In the genomic region with DNA sequence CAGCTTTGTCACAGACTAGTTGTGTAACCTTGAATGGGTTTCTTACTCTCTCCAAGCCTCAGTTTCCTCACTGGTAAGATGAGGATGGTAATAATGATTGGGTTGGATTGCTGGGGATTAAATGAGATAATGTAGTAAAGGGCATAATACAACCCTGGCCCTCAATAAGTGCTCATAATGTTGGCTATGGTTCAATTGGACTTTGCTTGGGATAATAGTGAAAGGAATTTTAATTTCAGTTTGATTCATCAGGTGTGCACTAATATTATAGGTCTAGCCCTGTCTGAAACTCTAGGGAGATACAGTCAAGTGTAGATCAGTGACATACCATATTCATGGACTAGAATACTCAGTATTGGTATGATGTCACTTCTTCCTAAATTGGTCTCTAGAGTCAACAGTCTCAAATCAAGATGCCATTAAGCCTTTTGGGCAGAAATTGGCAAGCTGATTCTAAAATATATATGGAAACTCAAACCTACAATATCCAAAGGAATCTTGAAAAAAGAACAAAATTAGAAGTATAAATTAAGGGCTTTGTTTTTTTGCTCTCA, we compare ENCODE assay signal across 27 cellular contexts.
DNase-seq lines count a peak whose midpoint lies in the region; ATAC-seq, FAIRE-seq and TF ChIP-seq lines count a peak whose summit lies in the region.
"Had no signal": no experiment of that assay in that cellular context is flagged by ENCODE, and none has a peak within 500 bp of the region (broad histone marks: within the 10 kb centered on the region; RNA-seq: fewer than 3 reads in every experiment).

No MANE protein-coding gene starts in this region.

- H2BK5ac ChIP-seq in trophoblast cell (ENCODE audit: low read depth, low read length, poor library complexity): peak overlapping the region; percentile 37

- H3K27ac Mint-ChIP-seq in activated naive CD8-positive, alpha-beta T cell treated with anti-CD3 and anti-CD28 coated beads, Interleukin-2, amount 50 U/mL, for 24 hours: no peak overlapping the region
- no peak overlapping the region for H3K27ac Mint-ChIP-seq in progenitor cell of endocrine pancreas
- H3K27ac Mint-ChIP-seq: activated T-cell treated with anti-CD3 and anti-CD28 coated beads, Interleukin-2, amount 50 U/mL, for 72 hours; CD8-positive, alpha-beta T cell; nephron progenitor cell had no signal

- no peaks in the 10 kb centered on the region for H3K36me3 Mint-ChIP-seq in activated naive CD8-positive, alpha-beta T cell treated with anti-CD3 and anti-CD28 coated beads, Interleukin-2, amount 50 U/mL, for 24 hours (ENCODE audit: low read depth)
- peaks cover 8% of the 10 kb centered on the region for H3K36me3 Mint-ChIP-seq in progenitor cell of endocrine pancreas (ENCODE audit: insufficient read depth)
- H3K36me3 Mint-ChIP-seq: CD8-positive, alpha-beta T cell had no signal

- H3K18ac ChIP-seq in trophoblast cell (ENCODE audit: low read length): no peak overlapping the region

- TF ChIP-seq EP300 in upper lobe of left lung (IDR thresholded peaks at IDR 0.05): no peak

- intact Hi-C loops in left cardiac atrium (cut with DNase I): no loop called here

- ATAC-seq in left cardiac atrium (no peak), upper lobe of left lung (ENCODE audit: low FRiP score in 2 of 2) (no peak), HG03095 (IDR thresholded peaks at IDR 0.05; ENCODE audit: unreplicated experiment) (no peak)
- ATAC-seq in activated naive CD8-positive, alpha-beta T cell treated with anti-CD3 and anti-CD28 coated beads, Interleukin-2, amount 50 U/mL, for 24 hours: no peak
- ATAC-seq: A549; activated T-cell treated with anti-CD3 and anti-CD28 coated beads, Interleukin-2, amount 50 U/mL, for 72 hours; CD8-positive, alpha-beta T cell; foreskin keratinocyte; Panc1 had no signal

- H3K9me1 ChIP-seq in keratinocyte (ENCODE audit: control insufficient read depth, extremely low read depth, insufficient read depth, low read length): no peaks in the 10 kb centered on the region

- no peak overlapping the region for H4K91ac ChIP-seq in trophoblast cell (ENCODE audit: low read depth, low read length)

- H3K27me3 ChIP-seq in right atrium auricular region (no peaks in the 10 kb centered on the region), keratinocyte (ENCODE audit: control insufficient read depth, extremely low read depth, insufficient read depth, low read length) (no peaks in the 10 kb centered on the region), trophoblast cell (ENCODE audit: insufficient read depth, low read length) (no peaks in the 10 kb centered on the region), upper lobe of left lung (no peaks in the 10 kb centered on the region)
- H3K27me3 ChIP-seq: esophagus muscularis mucosa, foreskin keratinocyte, SJSA1 had no signal

- no peaks in the 10 kb centered on the region for H4K20me1 ChIP-seq in keratinocyte (ENCODE audit: control insufficient read depth, extremely low read depth, insufficient read depth, low read length)

- dilution Hi-C loops in keratinocyte (cut with MboI; ENCODE audit: extremely low pct_ligation_motif_present, low sequenced_read_pairs): no loop called here

- no peak overlapping the region for H3K4me3 Mint-ChIP-seq in activated naive CD8-positive, alpha-beta T cell treated with anti-CD3 and anti-CD28 coated beads, Interleukin-2, amount 50 U/mL, for 24 hours
- no peak overlapping the region for H3K4me3 Mint-ChIP-seq in progenitor cell of endocrine pancreas (ENCODE audit: low read depth)
- H3K4me3 Mint-ChIP-seq: activated T-cell treated with anti-CD3 and anti-CD28 coated beads, Interleukin-2, amount 50 U/mL, for 72 hours; CD8-positive, alpha-beta T cell; nephron progenitor cell had no signal

- H3K14ac ChIP-seq in trophoblast cell (ENCODE audit: low read length): no peak overlapping the region

- no peak overlapping the region for H2BK12ac ChIP-seq in trophoblast cell (ENCODE audit: low read length)

- DNase-seq in right atrium auricular region (ENCODE audit: low spot score) (no peak), left cardiac atrium (no peak), keratinocyte (ENCODE audit: low read depth, low spot score) (no peak), trophoblast cell (no peak), upper lobe of left lung (no peak), progenitor cell of endocrine pancreas (ENCODE audit: low spot score, unreplicated experiment) (no peak)
- DNase-seq in activated naive CD8-positive, alpha-beta T cell treated with anti-CD3 and anti-CD28 coated beads, Interleukin-2, amount 50 U/mL, for 24 hours: no peak
- DNase-seq: activated CD4-positive, CD25-positive, alpha-beta regulatory T cell; activated naive CD4-positive, alpha-beta T cell treated with Interleukin-2 at 50 U/mL for 16 hours; activated T-cell treated with anti-CD3 and anti-CD28 coated beads, Interleukin-2, amount 50 U/mL, for 72 hours; AML-193; amniotic stem cell; CD8-positive, alpha-beta T cell; foreskin keratinocyte; GOT3; NCI-H2171 treated with DMSO at 0.1 percent for 48 hours; NCI-H526 treated with DMSO at 0.1 percent for 48 hours; nephron progenitor cell; stimulated activated naive CD4-positive, alpha-beta T cell; T-helper 1 cell had no signal

- peak overlapping the region; percentile 84 to 87 for H3K27ac ChIP-seq in right atrium auricular region
- no peak overlapping the region for H3K27ac ChIP-seq in keratinocyte (ENCODE audit: control insufficient read depth, insufficient read depth, low read length)
- no peak overlapping the region for H3K27ac ChIP-seq in trophoblast cell (ENCODE audit: low read depth, low read length)
- H3K27ac ChIP-seq in upper lobe of left lung: peak overlapping the region in 3 of 4 donors; percentile 74 to 85 (median 84)
- H3K27ac ChIP-seq: A549, foreskin keratinocyte, SJSA1 had no signal

- peaks cover 60% of the 10 kb centered on the region for H3K79me1 ChIP-seq in trophoblast cell (ENCODE audit: low read length)

- no peak overlapping the region for H3K4ac ChIP-seq in trophoblast cell (ENCODE audit: low read depth, low read length)

- H3K9ac ChIP-seq in keratinocyte (ENCODE audit: control insufficient read depth, extremely low read depth, insufficient read depth, low read length): no peak overlapping the region
- H3K9ac ChIP-seq in trophoblast cell (ENCODE audit: low read length): no peak overlapping the region
- H3K9ac ChIP-seq: parathyroid adenoma had no signal

- no peaks in the 10 kb centered on the region for H3K9me3 ChIP-seq in right atrium auricular region
- H3K9me3 ChIP-seq in keratinocyte (ENCODE audit: control insufficient read depth, low read depth, low read length): no peaks in the 10 kb centered on the region
- H3K9me3 ChIP-seq in trophoblast cell (ENCODE audit: insufficient read depth, low read depth, low read length): no peaks in the 10 kb centered on the region
- H3K9me3 ChIP-seq in upper lobe of left lung: no peaks in the 10 kb centered on the region
- H3K9me3 ChIP-seq: A549, esophagus muscularis mucosa, SJSA1 had no signal

- H3K79me2 ChIP-seq in keratinocyte (ENCODE audit: control insufficient read depth, insufficient read depth, low read length) (no peaks in the 10 kb centered on the region), trophoblast cell (ENCODE audit: control insufficient read depth, insufficient read depth, low read length, poor library complexity) (peaks cover 3% of the 10 kb centered on the region)
- H3K79me2 ChIP-seq: parathyroid adenoma had no signal

- H3K4me1 ChIP-seq in right atrium auricular region (peaks cover 0 to 65% of the 10 kb centered on the region in 2 donors), keratinocyte (ENCODE audit: control insufficient read depth, extremely low read depth, insufficient read depth, low read length) (no peaks in the 10 kb centered on the region), trophoblast cell (ENCODE audit: control insufficient read depth in 1 of 2, insufficient read depth in 2 of 2, low read length in 2 of 2) (peaks cover 48 to 63% of the 10 kb centered on the region in 2 experiments), upper lobe of left lung (peaks cover 21 to 39% (median 31%) of the 10 kb centered on the region in 4 donors)
- H3K4me1 ChIP-seq: A549, foreskin keratinocyte, SJSA1 had no signal

- no peak overlapping the region for H4K8ac ChIP-seq in trophoblast cell (ENCODE audit: low read depth, low read length)

- H3K27me3 Mint-ChIP-seq in activated naive CD8-positive, alpha-beta T cell treated with anti-CD3 and anti-CD28 coated beads, Interleukin-2, amount 50 U/mL, for 24 hours: no peaks in the 10 kb centered on the region
- H3K27me3 Mint-ChIP-seq in progenitor cell of endocrine pancreas: peaks cover 2% of the 10 kb centered on the region

- no peaks in the 10 kb centered on the region for H3K9me3 Mint-ChIP-seq in activated naive CD8-positive, alpha-beta T cell treated with anti-CD3 and anti-CD28 coated beads, Interleukin-2, amount 50 U/mL, for 24 hours
- H3K9me3 Mint-ChIP-seq in progenitor cell of endocrine pancreas (ENCODE audit: low read depth): no peaks in the 10 kb centered on the region
- H3K9me3 Mint-ChIP-seq: CD8-positive, alpha-beta T cell; nephron progenitor cell had no signal

- no peak overlapping the region for H2AK5ac ChIP-seq in trophoblast cell (ENCODE audit: low read length)

- FAIRE-seq in keratinocyte (lab: Jason Lieb, UNC): peak; percentile 44
- FAIRE-seq: A549, colon had no signal

- H3K4me1 Mint-ChIP-seq in activated naive CD8-positive, alpha-beta T cell treated with anti-CD3 and anti-CD28 coated beads, Interleukin-2, amount 50 U/mL, for 24 hours: peaks cover 27% of the 10 kb centered on the region
- H3K4me1 Mint-ChIP-seq in progenitor cell of endocrine pancreas (ENCODE audit: low read depth): peaks cover 9% of the 10 kb centered on the region

- TF ChIP-seq CTCF in right atrium auricular region (IDR thresholded peaks at IDR 0.05): no peak
- no peak for TF ChIP-seq CTCF in keratinocyte (optimal IDR thresholded peaks at IDR 0.05 in 1 of 3, IDR thresholded peaks at IDR 0.05 in 1 of 3, conservative IDR thresholded peaks at IDR 0.05 in 1 of 3; ENCODE audit: extremely low read depth in 1 of 3, insufficient read depth in 2 of 3, low read length in 3 of 3)
- no peak for TF ChIP-seq CTCF in upper lobe of left lung (IDR thresholded peaks at IDR 0.05)
- no peak for TF ChIP-seq CTCF in progenitor cell of endocrine pancreas (IDR thresholded peaks at IDR 0.05; ENCODE audit: unreplicated experiment)

- H4K12ac ChIP-seq in trophoblast cell (ENCODE audit: low read depth, low read length): no peak overlapping the region

- H3K36me3 ChIP-seq in right atrium auricular region: no peaks in the 10 kb centered on the region
- H3K36me3 ChIP-seq in keratinocyte (ENCODE audit: control insufficient read depth in 2 of 2, extremely low read depth in 1 of 2, insufficient read depth in 2 of 2, low read length in 2 of 2): peaks cover 0 to 6% of the 10 kb centered on the region in 2 experiments
- no peaks in the 10 kb centered on the region for H3K36me3 ChIP-seq in trophoblast cell (ENCODE audit: control insufficient read depth in 1 of 2, insufficient read depth in 2 of 2, low read length in 2 of 2)
- H3K36me3 ChIP-seq in upper lobe of left lung: peaks cover 0 to 4% (median 0%) of the 10 kb centered on the region in 4 donors

- no peak overlapping the region for H3K4me3 ChIP-seq in right atrium auricular region
- no peak overlapping the region for H3K4me3 ChIP-seq in keratinocyte (ENCODE audit: control insufficient read depth in 2 of 3, extremely low read depth in 1 of 3, insufficient read depth in 2 of 3, low read depth in 1 of 3, low read length in 3 of 3)
- no peak overlapping the region for H3K4me3 ChIP-seq in trophoblast cell (ENCODE audit: low read depth, low read length)
- H3K4me3 ChIP-seq in upper lobe of left lung: no peak overlapping the region
- H3K4me3 ChIP-seq: A549, esophagus muscularis mucosa, SJSA1 had no signal

- no peak overlapping the region for H2BK120ac ChIP-seq in trophoblast cell (ENCODE audit: insufficient read depth, low read length, poor library complexity)

- H3K4me2 ChIP-seq in keratinocyte (ENCODE audit: control insufficient read depth, extremely low read depth, insufficient read depth, low read depth, low read length) (no peak overlapping the region), trophoblast cell (ENCODE audit: low read length) (no peak overlapping the region)
- H3K4me2 ChIP-seq: A549 had no signal

- TF ChIP-seq POLR2A in upper lobe of left lung (IDR thresholded peaks at IDR 0.05): no peak

- no peak overlapping the region for H2AFZ ChIP-seq in keratinocyte (ENCODE audit: control insufficient read depth, low read length)
- H2AFZ ChIP-seq in trophoblast cell (ENCODE audit: insufficient read depth, low read length, poor library complexity): no peak overlapping the region
- H2AFZ ChIP-seq: parathyroid adenoma had no signal

- no peak overlapping the region for H3K23ac ChIP-seq in trophoblast cell (ENCODE audit: low read length)

Comparison
In these comparisons a context has a peak if more than half of its experiments do, and no peak if none do; other contexts are left out.
1. H3K27ac ChIP-seq: peak in right atrium auricular region (2 of 2) and upper lobe of left lung (3 of 4); none in keratinocyte (single experiment) and trophoblast cell (single experiment).